1 cellular context compared by ENCODE assay signal in the genomic region with DNA sequence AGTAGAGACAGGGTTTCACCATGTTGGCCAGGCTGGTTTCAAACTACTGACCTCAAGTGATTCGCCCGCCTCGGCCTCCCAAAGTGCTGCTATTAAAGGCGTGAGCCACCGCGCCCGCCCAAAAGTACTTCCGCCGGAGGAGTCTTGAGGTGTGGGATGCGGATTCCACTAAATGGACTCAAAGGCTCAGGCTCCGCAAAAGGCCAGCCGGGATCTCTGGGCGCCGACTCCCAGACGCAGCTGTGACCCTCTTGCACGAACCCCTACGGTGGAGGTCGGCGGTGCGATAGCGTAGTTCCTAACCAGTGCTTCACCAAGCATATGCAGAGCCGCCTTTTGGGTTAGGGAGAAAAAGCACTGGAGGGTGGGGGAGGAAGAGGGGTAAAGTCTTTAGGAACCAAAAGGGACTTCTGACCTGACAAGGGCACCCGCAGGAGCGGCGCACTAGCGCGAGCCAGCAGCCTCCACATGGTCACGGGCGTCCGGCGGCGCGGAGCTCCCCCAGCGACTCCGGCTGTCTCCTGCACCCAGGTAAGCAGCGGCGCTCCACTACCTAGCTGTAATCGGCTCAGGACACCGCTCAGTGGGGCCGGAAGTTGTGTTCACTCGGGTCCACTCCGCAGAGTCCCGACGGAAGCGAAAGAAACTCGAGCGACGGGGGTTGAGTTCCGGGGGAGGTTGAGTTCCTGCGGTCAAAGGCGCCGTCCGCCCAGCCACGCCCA.
TF ChIP-seq lines count a peak whose summit lies in the region.

A gene (minus strand): TSS at position 590 of the 722 bp plus-strand sequence. CDS start 120 bp downstream, at position 470.

TF ChIP-seq in HepG2, 621 proteins besides CTCF, POLR2A, EP300 and RAD21 (continued from another document and continues in another):
- TF ChIP-seq, protein P1, sequence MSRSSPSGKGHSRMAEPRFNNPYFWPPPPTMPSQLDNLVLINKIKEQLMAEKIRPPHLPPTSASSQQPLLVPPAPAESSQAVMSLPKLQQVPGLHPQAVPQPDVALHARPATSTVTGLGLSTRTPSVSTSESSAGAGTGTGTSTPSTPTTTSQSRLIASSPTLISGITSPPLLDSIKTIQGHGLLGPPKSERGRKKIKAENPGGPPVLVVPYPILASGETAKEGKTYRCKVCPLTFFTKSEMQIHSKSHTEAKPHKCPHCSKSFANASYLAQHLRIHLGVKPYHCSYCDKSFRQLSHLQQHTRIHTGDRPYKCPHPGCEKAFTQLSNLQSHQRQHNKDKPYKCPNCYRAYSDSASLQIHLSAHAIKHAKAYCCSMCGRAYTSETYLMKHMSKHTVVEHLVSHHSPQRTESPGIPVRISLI (CRISPR knock-in tag; IDR thresholded peaks at IDR 0.05; ENCODE audit: borderline replicate concordance), result peak; percentile 51; the same call in 1 of the 2 replicates
- TF ChIP-seq ZNF253 (CRISPR knock-in tag; IDR thresholded peaks at IDR 0.05; ENCODE audit: borderline replicate concordance) (0 out of 2 replicates have a peak, but pooled peaks have one; percentile 11), GABPA (IDR thresholded peaks at IDR 0.05; ENCODE audit: low read depth, low read length) (peak; percentile 100), GABPA (CRISPR knock-in tag; IDR thresholded peaks at IDR 0.05; ENCODE audit: low read depth) (peak; percentile 100), ZNF501 (CRISPR knock-in tag; IDR thresholded peaks at IDR 0.05) (peak; percentile 82), SIX1 (CRISPR knock-in tag; IDR thresholded peaks at IDR 0.05; ENCODE audit: borderline replicate concordance) (no peak), NFYB (CRISPR knock-in tag; IDR thresholded peaks at IDR 0.05) (no peak; the same call in 1 of the 2 replicates), MEIS2 (CRISPR knock-in tag; IDR thresholded peaks at IDR 0.05) (no peak), CHD2 (IDR thresholded peaks at IDR 0.05; ENCODE audit: low read depth, low read length) (no peak), PAF1 (CRISPR knock-in tag; IDR thresholded peaks at IDR 0.05) (no peak), ZNF776 (CRISPR knock-in tag; IDR thresholded peaks at IDR 0.05) (no peak; the same call in 1 of the 2 replicates), ZEB1 (IDR thresholded peaks at IDR 0.05; ENCODE audit: insufficient replicate concordance, low read depth) (peak; percentile 78), HOXD1 (CRISPR knock-in tag; IDR thresholded peaks at IDR 0.05) (0 out of 2 replicates have a peak, but pooled peaks have one; percentile 69), ZFYVE20 (CRISPR knock-in tag; IDR thresholded peaks at IDR 0.05; ENCODE audit: borderline replicate concordance, low read depth) (no peak), POGZ (CRISPR knock-in tag; IDR thresholded peaks at IDR 0.05) (peak; percentile 98), FIP1L1 (IDR thresholded peaks at IDR 0.05; ENCODE audit: borderline replicate concordance, insufficient read depth, low read depth, low read length) (0 out of 2 replicates have a peak, but pooled peaks have one; percentile 34), PAX8 (CRISPR knock-in tag; IDR thresholded peaks at IDR 0.05; ENCODE audit: borderline replicate concordance) (no peak), NBN (conservative IDR thresholded peaks at IDR 0.05) (no peak), RARA (CRISPR knock-in tag; IDR thresholded peaks at IDR 0.05) (no peak), POLR2AphosphoS2 (IDR thresholded peaks at IDR 0.05; ENCODE audit: low read depth, low read length) (no peak), GLI4 (CRISPR knock-in tag; IDR thresholded peaks at IDR 0.05; ENCODE audit: borderline replicate concordance) (0 out of 2 replicates have a peak, but pooled peaks have one; percentile 42), ZNF3 (CRISPR knock-in tag; IDR thresholded peaks at IDR 0.05) (no peak), KLF11 (CRISPR knock-in tag; IDR thresholded peaks at IDR 0.05) (peak; percentile 85; the same call in 1 of the 2 replicates), NR2F1 (CRISPR knock-in tag; IDR thresholded peaks at IDR 0.05) (no peak), GATAD2A (CRISPR knock-in tag; IDR thresholded peaks at IDR 0.05) (peak; percentile 84), ZNF558 (CRISPR knock-in tag; IDR thresholded peaks at IDR 0.05; ENCODE audit: borderline replicate concordance) (peak; percentile 93; the same call in 1 of the 2 replicates), TBX3 (IDR thresholded peaks at IDR 0.05; ENCODE audit: borderline replicate concordance) (no peak), SSRP1 (CRISPR knock-in tag; IDR thresholded peaks at IDR 0.05) (no peak), PHF20 (CRISPR knock-in tag; IDR thresholded peaks at IDR 0.05) (peak; percentile 99), HMG20B (CRISPR knock-in tag; conservative IDR thresholded peaks at IDR 0.05) (peak; percentile 33; the same call in 1 of the 2 replicates), ZNF619 (CRISPR knock-in tag; IDR thresholded peaks at IDR 0.05) (no peak), ZBTB8A (CRISPR knock-in tag; IDR thresholded peaks at IDR 0.05; ENCODE audit: borderline replicate concordance, low read depth) (no peak), NFIC (IDR thresholded peaks at IDR 0.05; ENCODE audit: low read length) (peak; percentile 64; the same call in 1 of the 2 replicates)
- TF ChIP-seq, protein P2, sequence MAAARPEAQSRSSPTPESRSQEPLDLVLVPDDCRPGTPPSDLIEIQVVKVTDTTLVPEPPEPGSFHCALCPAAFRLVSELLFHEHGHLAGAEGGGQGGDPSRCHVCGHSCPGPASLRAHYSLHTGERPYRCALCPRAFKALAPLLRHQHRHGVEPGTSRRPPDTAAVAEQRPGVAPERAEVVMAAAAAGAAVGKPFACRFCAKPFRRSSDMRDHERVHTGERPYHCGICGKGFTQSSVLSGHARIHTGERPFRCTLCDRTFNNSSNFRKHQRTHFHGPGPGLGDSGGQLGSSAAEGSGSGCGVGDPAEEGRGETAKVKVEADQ (CRISPR knock-in tag; IDR thresholded peaks at IDR 0.05; ENCODE audit: borderline replicate concordance), result peak; percentile 81; the same call in 1 of the 2 replicates
- TF ChIP-seq, protein P3, sequence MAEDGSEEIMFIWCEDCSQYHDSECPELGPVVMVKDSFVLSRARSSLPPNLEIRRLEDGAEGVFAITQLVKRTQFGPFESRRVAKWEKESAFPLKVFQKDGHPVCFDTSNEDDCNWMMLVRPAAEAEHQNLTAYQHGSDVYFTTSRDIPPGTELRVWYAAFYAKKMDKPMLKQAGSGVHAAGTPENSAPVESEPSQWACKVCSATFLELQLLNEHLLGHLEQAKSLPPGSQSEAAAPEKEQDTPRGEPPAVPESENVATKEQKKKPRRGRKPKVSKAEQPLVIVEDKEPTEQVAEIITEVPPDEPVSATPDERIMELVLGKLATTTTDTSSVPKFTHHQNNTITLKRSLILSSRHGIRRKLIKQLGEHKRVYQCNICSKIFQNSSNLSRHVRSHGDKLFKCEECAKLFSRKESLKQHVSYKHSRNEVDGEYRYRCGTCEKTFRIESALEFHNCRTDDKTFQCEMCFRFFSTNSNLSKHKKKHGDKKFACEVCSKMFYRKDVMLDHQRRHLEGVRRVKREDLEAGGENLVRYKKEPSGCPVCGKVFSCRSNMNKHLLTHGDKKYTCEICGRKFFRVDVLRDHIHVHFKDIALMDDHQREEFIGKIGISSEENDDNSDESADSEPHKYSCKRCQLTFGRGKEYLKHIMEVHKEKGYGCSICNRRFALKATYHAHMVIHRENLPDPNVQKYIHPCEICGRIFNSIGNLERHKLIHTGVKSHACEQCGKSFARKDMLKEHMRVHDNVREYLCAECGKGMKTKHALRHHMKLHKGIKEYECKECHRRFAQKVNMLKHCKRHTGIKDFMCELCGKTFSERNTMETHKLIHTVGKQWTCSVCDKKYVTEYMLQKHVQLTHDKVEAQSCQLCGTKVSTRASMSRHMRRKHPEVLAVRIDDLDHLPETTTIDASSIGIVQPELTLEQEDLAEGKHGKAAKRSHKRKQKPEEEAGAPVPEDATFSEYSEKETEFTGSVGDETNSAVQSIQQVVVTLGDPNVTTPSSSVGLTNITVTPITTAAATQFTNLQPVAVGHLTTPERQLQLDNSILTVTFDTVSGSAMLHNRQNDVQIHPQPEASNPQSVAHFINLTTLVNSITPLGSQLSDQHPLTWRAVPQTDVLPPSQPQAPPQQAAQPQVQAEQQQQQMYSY (CRISPR knock-in tag; IDR thresholded peaks at IDR 0.05), result no peak
- TF ChIP-seq, protein P4, sequence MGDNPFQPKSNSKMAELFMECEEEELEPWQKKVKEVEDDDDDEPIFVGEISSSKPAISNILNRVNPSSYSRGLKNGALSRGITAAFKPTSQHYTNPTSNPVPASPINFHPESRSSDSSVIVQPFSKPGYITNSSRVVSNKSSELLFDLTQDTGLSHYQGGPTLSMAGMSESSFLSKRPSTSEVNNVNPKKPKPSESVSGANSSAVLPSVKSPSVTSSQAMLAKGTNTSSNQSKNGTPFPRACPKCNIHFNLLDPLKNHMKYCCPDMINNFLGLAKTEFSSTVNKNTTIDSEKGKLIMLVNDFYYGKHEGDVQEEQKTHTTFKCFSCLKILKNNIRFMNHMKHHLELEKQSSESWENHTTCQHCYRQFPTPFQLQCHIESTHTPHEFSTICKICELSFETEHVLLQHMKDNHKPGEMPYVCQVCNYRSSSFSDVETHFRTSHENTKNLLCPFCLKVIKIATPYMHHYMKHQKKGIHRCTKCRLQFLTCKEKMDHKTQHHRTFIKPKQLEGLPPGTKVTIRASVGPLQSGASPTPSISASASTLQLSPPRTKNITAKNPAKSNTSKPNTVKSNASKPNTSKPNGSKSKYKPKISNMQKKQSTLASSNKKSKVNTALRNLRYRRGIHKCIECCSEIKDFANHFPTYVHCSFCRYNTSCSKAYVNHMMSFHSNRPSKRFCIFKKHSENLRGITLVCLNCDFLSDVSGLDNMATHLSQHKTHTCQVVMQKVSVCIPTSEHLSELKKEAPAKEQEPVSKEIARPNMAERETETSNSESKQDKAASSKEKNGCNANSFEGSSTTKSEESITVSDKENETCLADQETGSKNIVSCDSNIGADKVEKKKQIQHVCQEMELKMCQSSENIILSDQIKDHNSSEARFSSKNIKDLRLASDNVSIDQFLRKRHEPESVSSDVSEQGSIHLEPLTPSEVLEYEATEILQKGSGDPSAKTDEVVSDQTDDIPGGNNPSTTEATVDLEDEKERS (CRISPR knock-in tag; IDR thresholded peaks at IDR 0.05), result no peak; the same call in 1 of the 2 replicates
- TF ChIP-seq, protein P5, sequence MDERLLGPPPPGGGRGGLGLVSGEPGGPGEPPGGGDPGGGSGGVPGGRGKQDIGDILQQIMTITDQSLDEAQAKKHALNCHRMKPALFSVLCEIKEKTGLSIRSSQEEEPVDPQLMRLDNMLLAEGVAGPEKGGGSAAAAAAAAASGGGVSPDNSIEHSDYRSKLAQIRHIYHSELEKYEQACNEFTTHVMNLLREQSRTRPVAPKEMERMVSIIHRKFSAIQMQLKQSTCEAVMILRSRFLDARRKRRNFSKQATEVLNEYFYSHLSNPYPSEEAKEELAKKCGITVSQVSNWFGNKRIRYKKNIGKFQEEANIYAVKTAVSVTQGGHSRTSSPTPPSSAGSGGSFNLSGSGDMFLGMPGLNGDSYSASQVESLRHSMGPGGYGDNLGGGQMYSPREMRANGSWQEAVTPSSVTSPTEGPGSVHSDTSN (CRISPR knock-in tag; IDR thresholded peaks at IDR 0.05), result no peak
- TF ChIP-seq, protein P6, sequence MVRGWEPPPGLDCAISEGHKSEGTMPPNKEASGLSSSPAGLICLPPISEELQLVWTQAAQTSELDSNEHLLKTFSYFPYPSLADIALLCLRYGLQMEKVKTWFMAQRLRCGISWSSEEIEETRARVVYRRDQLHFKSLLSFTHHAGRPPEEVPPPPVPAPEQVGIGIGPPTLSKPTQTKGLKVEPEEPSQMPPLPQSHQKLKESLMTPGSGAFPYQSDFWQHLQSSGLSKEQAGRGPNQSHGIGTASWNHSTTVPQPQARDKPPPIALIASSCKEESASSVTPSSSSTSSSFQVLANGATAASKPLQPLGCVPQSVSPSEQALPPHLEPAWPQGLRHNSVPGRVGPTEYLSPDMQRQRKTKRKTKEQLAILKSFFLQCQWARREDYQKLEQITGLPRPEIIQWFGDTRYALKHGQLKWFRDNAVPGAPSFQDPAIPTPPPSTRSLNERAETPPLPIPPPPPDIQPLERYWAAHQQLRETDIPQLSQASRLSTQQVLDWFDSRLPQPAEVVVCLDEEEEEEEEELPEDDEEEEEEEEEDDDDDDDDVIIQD (CRISPR knock-in tag; IDR thresholded peaks at IDR 0.05; ENCODE audit: low read depth), result peak; percentile 47; the same call in 1 of the 2 replicates
- TF ChIP-seq, protein P7, sequence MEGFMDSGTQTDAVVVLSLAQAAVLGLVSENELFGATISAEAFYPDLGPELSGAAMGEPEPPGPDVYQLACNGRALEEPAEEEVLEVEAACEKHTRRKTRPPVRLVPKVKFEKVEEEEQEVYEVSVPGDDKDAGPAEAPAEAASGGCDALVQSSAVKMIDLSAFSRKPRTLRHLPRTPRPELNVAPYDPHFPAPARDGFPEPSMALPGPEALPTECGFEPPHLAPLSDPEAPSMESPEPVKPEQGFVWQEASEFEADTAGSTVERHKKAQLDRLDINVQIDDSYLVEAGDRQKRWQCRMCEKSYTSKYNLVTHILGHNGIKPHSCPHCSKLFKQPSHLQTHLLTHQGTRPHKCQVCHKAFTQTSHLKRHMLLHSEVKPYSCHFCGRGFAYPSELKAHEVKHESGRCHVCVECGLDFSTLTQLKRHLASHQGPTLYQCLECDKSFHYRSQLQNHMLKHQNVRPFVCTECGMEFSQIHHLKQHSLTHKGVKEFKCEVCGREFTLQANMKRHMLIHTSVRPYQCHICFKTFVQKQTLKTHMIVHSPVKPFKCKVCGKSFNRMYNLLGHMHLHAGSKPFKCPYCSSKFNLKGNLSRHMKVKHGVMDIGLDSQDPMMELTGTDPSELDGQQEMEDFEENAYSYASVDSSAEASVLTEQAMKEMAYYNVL (CRISPR knock-in tag; IDR thresholded peaks at IDR 0.05; ENCODE audit: borderline replicate concordance), result peak; percentile 37; the same call in 1 of the 2 replicates
- TF ChIP-seq, protein P8, sequence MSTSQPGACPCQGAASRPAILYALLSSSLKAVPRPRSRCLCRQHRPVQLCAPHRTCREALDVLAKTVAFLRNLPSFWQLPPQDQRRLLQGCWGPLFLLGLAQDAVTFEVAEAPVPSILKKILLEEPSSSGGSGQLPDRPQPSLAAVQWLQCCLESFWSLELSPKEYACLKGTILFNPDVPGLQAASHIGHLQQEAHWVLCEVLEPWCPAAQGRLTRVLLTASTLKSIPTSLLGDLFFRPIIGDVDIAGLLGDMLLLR (CRISPR knock-in tag; IDR thresholded peaks at IDR 0.05), result no peak; the same call in 1 of the 2 replicates
- TF ChIP-seq, protein P9, sequence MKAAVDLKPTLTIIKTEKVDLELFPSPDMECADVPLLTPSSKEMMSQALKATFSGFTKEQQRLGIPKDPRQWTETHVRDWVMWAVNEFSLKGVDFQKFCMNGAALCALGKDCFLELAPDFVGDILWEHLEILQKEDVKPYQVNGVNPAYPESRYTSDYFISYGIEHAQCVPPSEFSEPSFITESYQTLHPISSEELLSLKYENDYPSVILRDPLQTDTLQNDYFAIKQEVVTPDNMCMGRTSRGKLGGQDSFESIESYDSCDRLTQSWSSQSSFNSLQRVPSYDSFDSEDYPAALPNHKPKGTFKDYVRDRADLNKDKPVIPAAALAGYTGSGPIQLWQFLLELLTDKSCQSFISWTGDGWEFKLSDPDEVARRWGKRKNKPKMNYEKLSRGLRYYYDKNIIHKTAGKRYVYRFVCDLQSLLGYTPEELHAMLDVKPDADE (CRISPR knock-in tag; IDR thresholded peaks at IDR 0.05), result no peak
- TF ChIP-seq, protein P10, sequence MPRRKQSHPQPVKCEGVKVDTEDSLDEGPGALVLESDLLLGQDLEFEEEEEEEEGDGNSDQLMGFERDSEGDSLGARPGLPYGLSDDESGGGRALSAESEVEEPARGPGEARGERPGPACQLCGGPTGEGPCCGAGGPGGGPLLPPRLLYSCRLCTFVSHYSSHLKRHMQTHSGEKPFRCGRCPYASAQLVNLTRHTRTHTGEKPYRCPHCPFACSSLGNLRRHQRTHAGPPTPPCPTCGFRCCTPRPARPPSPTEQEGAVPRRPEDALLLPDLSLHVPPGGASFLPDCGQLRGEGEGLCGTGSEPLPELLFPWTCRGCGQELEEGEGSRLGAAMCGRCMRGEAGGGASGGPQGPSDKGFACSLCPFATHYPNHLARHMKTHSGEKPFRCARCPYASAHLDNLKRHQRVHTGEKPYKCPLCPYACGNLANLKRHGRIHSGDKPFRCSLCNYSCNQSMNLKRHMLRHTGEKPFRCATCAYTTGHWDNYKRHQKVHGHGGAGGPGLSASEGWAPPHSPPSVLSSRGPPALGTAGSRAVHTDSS (CRISPR knock-in tag; conservative IDR thresholded peaks at IDR 0.05), result no peak
